In the genomic region with DNA sequence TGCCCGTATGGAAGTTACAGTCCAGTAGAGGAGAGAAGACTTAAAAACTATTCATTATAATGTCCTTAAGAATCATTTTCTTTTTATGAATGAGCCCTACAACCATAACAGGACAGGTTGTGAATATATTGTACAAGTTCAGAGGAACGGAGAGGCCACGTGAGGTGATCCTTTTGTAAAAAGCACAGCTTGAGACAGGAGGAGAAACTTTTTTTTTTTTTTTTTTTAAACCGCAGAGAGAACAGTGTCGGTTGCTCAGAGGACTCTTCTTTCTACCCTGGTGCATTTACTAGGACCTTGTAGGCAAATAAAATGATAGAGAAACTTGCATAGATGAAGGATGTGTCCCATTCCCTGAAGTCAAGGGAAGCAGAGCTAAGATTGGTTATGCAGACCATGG, we compare ENCODE assay signal across 17 cellular contexts. TPM values are rescaled to one million over a fixed set of nuclear protein-coding genes. Genes with fewer than 3 reads are reported as not detected.
DNase-seq lines count a peak whose midpoint lies in the region; ATAC-seq and TF ChIP-seq lines count a peak whose summit lies in the region.
"Had no signal": no experiment of that assay in that cellular context is flagged by ENCODE, and none has a peak within 500 bp of the region (broad histone marks: within the 10 kb centered on the region; RNA-seq: fewer than 3 reads in every experiment).

No MANE protein-coding gene starts in this region.

- no peaks in the 10 kb centered on the region for H3K27me3 ChIP-seq in CD4-positive, alpha-beta T cell (ENCODE audit: control insufficient read depth, insufficient read depth, low read length)
- H3K27me3 ChIP-seq in H9 (ENCODE audit: insufficient read depth, low read length): no peaks in the 10 kb centered on the region
- no peaks in the 10 kb centered on the region for H3K27me3 ChIP-seq in osteoblast (ENCODE audit: insufficient read depth, low read length)
- H3K27me3 ChIP-seq in GM23248 (replicated peaks; ENCODE audit: insufficient read depth): no peaks in the 10 kb centered on the region

- H3K27ac ChIP-seq in CD4-positive, alpha-beta T cell (ENCODE audit: low read depth, low read length): no peak overlapping the region
- H3K27ac ChIP-seq in H9 (ENCODE audit: insufficient read length, low read depth, low read length): no peak overlapping the region
- no peak overlapping the region for H3K27ac ChIP-seq in osteoblast (ENCODE audit: low read depth, low read length)
- no peak overlapping the region for H3K27ac ChIP-seq in GM23248

- H3K4ac ChIP-seq in H9 (ENCODE audit: low read depth, low read length): no peak overlapping the region

- H4K8ac ChIP-seq in H9 (replicated peaks; ENCODE audit: insufficient read length, low read depth, low read length): no peak overlapping the region

- no peak overlapping the region for H2AK5ac ChIP-seq in H9 (ENCODE audit: insufficient read length, low read length)

- H2BK5ac ChIP-seq in H9 (ENCODE audit: insufficient read length, low read length): no peak overlapping the region

- H2AFZ ChIP-seq in H9 (ENCODE audit: low read length): no peak overlapping the region
- H2AFZ ChIP-seq in osteoblast (ENCODE audit: low read length): no peak overlapping the region
- no peak overlapping the region for H2AFZ ChIP-seq in GM23248

- H3K79me2 ChIP-seq in H9 (ENCODE audit: insufficient read depth, low read length) (peaks cover 73% of the 10 kb centered on the region; the same call in 1 of the 2 replicates), osteoblast (ENCODE audit: insufficient read depth, low read length) (peaks cover 99% of the 10 kb centered on the region), GM23248 (ENCODE audit: insufficient read depth) (peaks cover 100% of the 10 kb centered on the region)

- peaks cover 80% of the 10 kb centered on the region for H3K4me1 Mint-ChIP-seq in CD4-positive, alpha-beta T cell (ENCODE audit: low read depth)
- H3K4me1 Mint-ChIP-seq in H9 (peaks cover 36 to 42% of the 10 kb centered on the region in 2 experiments), natural killer cell (peaks cover 78 to 80% of the 10 kb centered on the region in 2 donors)

- H3K79me1 ChIP-seq in H9 (ENCODE audit: insufficient read depth, low read depth, low read length, poor library complexity, severe bottlenecking): peaks cover 8% of the 10 kb centered on the region

- H2BK15ac ChIP-seq in H9 (ENCODE audit: low read depth, low read length): no peak overlapping the region

- ATAC-seq in CD4-positive, alpha-beta T cell (ENCODE audit: poor library complexity): peak; percentile 85
- peak; percentile 68 to 70 for ATAC-seq in activated naive CD4-positive, alpha-beta T cell treated with anti-CD3 and anti-CD28 coated beads, Interleukin-2, amount 50 U/mL, for 72 hours
- ATAC-seq in natural killer cell: peak in 2 of 3 donors; percentile 20 to 23
- ATAC-seq in HG03095 (IDR thresholded peaks at IDR 0.05; ENCODE audit: unreplicated experiment): no peak
- ATAC-seq: K562, sciatic nerve had no signal

- no peak overlapping the region for H3K4me3 ChIP-seq in osteoblast (ENCODE audit: insufficient read depth, low read length)
- H3K4me3 ChIP-seq in GM23248: no peak overlapping the region
- H3K4me3 ChIP-seq: K562 had no signal

- peak in 2 of 10 experiments; percentile 11 to 29 for DNase-seq in CD4-positive, alpha-beta T cell
- DNase-seq in H9: no peak
- DNase-seq in activated naive CD4-positive, alpha-beta T cell treated with anti-CD3 and anti-CD28 coated beads, Interleukin-2, amount 50 U/mL, for 72 hours (ENCODE audit: low spot score in 2 of 2): no peak
- DNase-seq in natural killer cell: no peak
- no peak for DNase-seq in osteoblast (ENCODE audit: insufficient read length, low spot score, missing footprints)
- DNase-seq in GM23248: no peak
- DNase-seq: activated CD4-positive, CD25-positive, alpha-beta regulatory T cell; AML-193; amniotic stem cell; caudate nucleus; effector CD8-positive, alpha-beta T cell; HCEC 1CT; NCI-H2081; NCI-H526 had no signal

- no peak overlapping the region for H3K23ac ChIP-seq in H9 (ENCODE audit: insufficient read length, low read depth, low read length)

- peaks cover 10% of the 10 kb centered on the region for H3K9me3 ChIP-seq in CD4-positive, alpha-beta T cell (ENCODE audit: control insufficient read depth, low read length)
- no peaks in the 10 kb centered on the region for H3K9me3 ChIP-seq in H9 (ENCODE audit: control insufficient read depth, low read depth, low read length)
- no peaks in the 10 kb centered on the region for H3K9me3 ChIP-seq in osteoblast (ENCODE audit: low read depth, low read length)
- no peaks in the 10 kb centered on the region for H3K9me3 ChIP-seq in GM23248 (ENCODE audit: low read depth)

- H4K20me1 ChIP-seq in H9 (ENCODE audit: control insufficient read depth, insufficient read depth, insufficient read length) (no peaks in the 10 kb centered on the region), osteoblast (ENCODE audit: insufficient read depth, low read length) (peaks cover 56% of the 10 kb centered on the region), GM23248 (ENCODE audit: insufficient read depth) (peaks cover 37% of the 10 kb centered on the region; the same call in 1 of the 2 replicates)

- CTCF ChIA-PET in CD4-positive, alpha-beta T cell (lab: Charles Lee): interaction anchor here (0.7 to 0.9 kb wide), 2 partner anchors 28 to 179 kb away, joined by 3 to 4 read pairs; no protein-coding TSS in a partner anchor

- H3K23me2 ChIP-seq in H9 (ENCODE audit: insufficient read length, low read depth, low read length, poor library complexity, severe bottlenecking): no peaks in the 10 kb centered on the region

- H2BK120ac ChIP-seq in H9 (ENCODE audit: low read depth, low read length, poor library complexity, severe bottlenecking): no peak overlapping the region

- no peak overlapping the region for H4K5ac ChIP-seq in H9 (ENCODE audit: insufficient read length, low read depth, low read length)

- H3K27ac Mint-ChIP-seq in CD4-positive, alpha-beta T cell: peak overlapping the region; percentile 45
- H3K27ac Mint-ChIP-seq in H9 (peak overlapping the region in 2 of 3 experiments; percentile 4 to 54; a peak in 2 of 7 replicates), natural killer cell (peak overlapping the region; percentile 75 to 78)
- H3K27ac Mint-ChIP-seq in activated naive CD4-positive, alpha-beta T cell treated with anti-CD3 and anti-CD28 coated beads, Interleukin-2, amount 50 U/mL, for 72 hours: peak overlapping the region in 1 of 2 donors; percentile 2

- H3K18ac ChIP-seq in H9 (ENCODE audit: insufficient read length, low read depth, low read length): no peak overlapping the region

- POLR2A ChIA-PET in CD4-positive, alpha-beta T cell (lab: Charles Lee): interaction anchor here (1.1 to 1.8 kb wide), 2 partner anchors 132 to 165 kb away, joined by 3 to 5 read pairs; a partner anchor contains a TSS

- H3K27me3 Mint-ChIP-seq in CD4-positive, alpha-beta T cell: no peaks in the 10 kb centered on the region
- H3K27me3 Mint-ChIP-seq in H9 (ENCODE audit: low read depth) (no peaks in the 10 kb centered on the region), natural killer cell (ENCODE audit: low read depth in 2 of 2) (no peaks in the 10 kb centered on the region)

- no peak overlapping the region for H2BK20ac ChIP-seq in H9 (ENCODE audit: low read depth, low read length, poor library complexity, severe bottlenecking)

- no peak overlapping the region for H4K91ac ChIP-seq in H9 (ENCODE audit: insufficient read length, low read depth, low read length)

- H3K9me3 Mint-ChIP-seq in CD4-positive, alpha-beta T cell: peaks cover 6% of the 10 kb centered on the region
- H3K9me3 Mint-ChIP-seq in H9 (peaks cover 21 to 24% of the 10 kb centered on the region in 2 experiments), natural killer cell (peaks cover 3 to 12% of the 10 kb centered on the region in 2 donors)
- H3K9me3 Mint-ChIP-seq in activated naive CD4-positive, alpha-beta T cell treated with anti-CD3 and anti-CD28 coated beads, Interleukin-2, amount 50 U/mL, for 72 hours: peaks cover 3 to 17% of the 10 kb centered on the region in 2 donors

- H3K36me3 Mint-ChIP-seq in CD4-positive, alpha-beta T cell (ENCODE audit: low read depth): peaks cover 26% of the 10 kb centered on the region
- H3K36me3 Mint-ChIP-seq in H9 (ENCODE audit: insufficient read depth in 1 of 3, low read depth in 3 of 3) (peaks cover 17 to 30% (median 24%) of the 10 kb centered on the region in 3 experiments), natural killer cell (peaks cover 7% of the 10 kb centered on the region)
- H3K36me3 Mint-ChIP-seq in activated naive CD4-positive, alpha-beta T cell treated with anti-CD3 and anti-CD28 coated beads, Interleukin-2, amount 50 U/mL, for 72 hours: peaks cover 0 to 39% of the 10 kb centered on the region in 2 donors

- no peaks in the 10 kb centered on the region for H3K9me2 ChIP-seq in GM23248 (ENCODE audit: insufficient read depth)

- H3K56ac ChIP-seq in H9 (ENCODE audit: insufficient read length, low read depth, low read length): no peak overlapping the region

- intact Hi-C loops in CD4-positive, alpha-beta T cell (cut with DNase I, micrococcal nuclease): no loop called here
- intact Hi-C loops in natural killer cell (cut with micrococcal nuclease): no loop called here

- no peak for TF ChIP-seq CTCF in CD4-positive, alpha-beta T cell (IDR thresholded peaks at IDR 0.05)
- TF ChIP-seq CTCF in H9 (conservative IDR thresholded peaks at IDR 0.05): no peak
- no peak for TF ChIP-seq CTCF in natural killer cell (IDR thresholded peaks at IDR 0.05)
- TF ChIP-seq CTCF in osteoblast (IDR thresholded peaks at IDR 0.05; ENCODE audit: extremely low read depth, low read depth, low read length): no peak

- H3F3A ChIP-seq in GM23248 (ENCODE audit: insufficient read depth): no peaks in the 10 kb centered on the region

- no peaks in the 10 kb centered on the region for H3K36me3 ChIP-seq in osteoblast (ENCODE audit: insufficient read depth, low read length)
- no peaks in the 10 kb centered on the region for H3K36me3 ChIP-seq in GM23248 (ENCODE audit: low read depth)

- no peak overlapping the region for H3K14ac ChIP-seq in H9 (ENCODE audit: insufficient read depth, low read length)

- no peak overlapping the region for H3T11ph ChIP-seq in H9 (ENCODE audit: low read length)

- in situ Hi-C loops in GM23248 (cut with MboI): no loop called here

- WGBS in H9 (ENCODE audit: extremely low coverage, insufficient read length, low lambda C conversion rate): no CpG with 5 or more reads among the region's 5 CpGs
- 90 to 93% methylated on average over 5 of the region's 5 CpGs for WGBS in GM23248 (ENCODE audit: low coverage in 1 of 2, low lambda C conversion rate in 2 of 2, missing lambda C conversion rate in 2 of 2), 2 experiments

- H2BK12ac ChIP-seq in H9 (ENCODE audit: insufficient read length, low read depth, low read length): no peak overlapping the region

- H3K4me1 ChIP-seq in H9 (ENCODE audit: insufficient read depth, low read length): peaks cover 6% of the 10 kb centered on the region; the same call in 1 of the 2 replicates
- H3K4me1 ChIP-seq in osteoblast (ENCODE audit: insufficient read depth, low read length): no peaks in the 10 kb centered on the region
- 0 out of 2 replicates have a peak, but pooled peaks cover 3% of the 10 kb centered on the region for H3K4me1 ChIP-seq in GM23248 (ENCODE audit: insufficient read depth)

- no peak overlapping the region for H3K9ac ChIP-seq in H9 (ENCODE audit: extremely low read depth, insufficient read length, low read length)
- no peak overlapping the region for H3K9ac ChIP-seq in GM23248

- H3K4me3 Mint-ChIP-seq in CD4-positive, alpha-beta T cell: peak overlapping the region; percentile 47
- no peak overlapping the region for H3K4me3 Mint-ChIP-seq in H9
- peak overlapping the region; percentile 75 for H3K4me3 Mint-ChIP-seq in natural killer cell

- H3K4me2 ChIP-seq in H9 (ENCODE audit: insufficient read depth, insufficient read length, low read length): no peak overlapping the region
- H3K4me2 ChIP-seq in osteoblast (ENCODE audit: insufficient read depth, low read length): no peak overlapping the region
- no peak overlapping the region for H3K4me2 ChIP-seq in GM23248 (ENCODE audit: unreplicated experiment)

RNA-seq across cellular contexts. Expression of a gene that starts 32.1 kb away (rescaled TPM):
- 100 to 1,000 TPM; 135 to 145 TPM for total RNA-seq in CD4-positive, alpha-beta T cell
- total RNA-seq in H9 (2021) (73.6 and 76.6 TPM in 2 replicates), natural killer cell (100 to 1,000 TPM; 149 to 166 (median 153) TPM), osteoblast (93.1 and 99.2 TPM in 2 replicates)
- 10 to 100 TPM; 65.5 to 87.9 TPM for total RNA-seq in activated naive CD4-positive, alpha-beta T cell treated with anti-CD3 and anti-CD28 coated beads, Interleukin-2, amount 50 U/mL, for 72 hours
- 36.5 and 41.3 TPM in 2 replicates for total RNA-seq in GM23248 (2014; rRNA removed; shearing (Covaris generic))
- 1.8 and 2.5 TPM in 2 replicates for polyA plus RNA-seq in GM23248 (2016; fragmentation: Nextera tagmentation; extraction: Ambion mirVana)

Comparison
In these comparisons a context has a peak if more than half of its experiments do, and no peak if none do; other contexts are left out.
1. H3K4me3 Mint-ChIP-seq: peak in CD4-positive, alpha-beta T cell (single experiment) and natural killer cell (single experiment); none in H9 (0 of 2).